8 cellular contexts compared by ENCODE assay signal in the genomic region with DNA sequence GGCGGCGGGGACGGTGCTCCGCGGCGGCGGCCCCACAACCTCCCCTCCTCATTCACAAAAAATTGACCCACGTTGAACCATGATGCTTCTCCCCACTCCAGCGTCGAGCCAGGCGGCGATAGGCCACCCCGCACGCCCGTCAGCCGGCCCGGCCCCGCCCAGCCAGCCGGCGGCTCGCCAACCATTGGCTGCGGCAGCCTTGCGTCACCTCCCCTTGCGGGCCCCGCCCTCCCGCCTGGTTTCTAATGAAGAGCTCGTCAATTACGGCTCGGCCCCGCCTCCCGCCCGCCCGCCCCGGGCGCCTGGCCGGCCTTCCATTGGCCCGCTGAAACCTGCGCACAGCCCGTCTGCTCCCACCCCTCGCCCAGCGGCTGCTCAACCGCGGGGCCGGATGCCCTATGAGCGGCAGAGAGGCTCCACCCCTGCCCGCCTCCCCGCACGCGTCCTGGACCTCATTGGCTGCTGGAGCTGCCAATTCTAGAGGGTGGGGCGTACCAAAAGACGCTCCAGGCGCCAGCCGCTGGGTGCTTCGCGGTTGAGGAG. TPM values are rescaled to one million over a fixed set of nuclear protein-coding genes. Genes with fewer than 3 reads are reported as not detected.
DNase-seq lines count a peak whose midpoint lies in the region; ATAC-seq and TF ChIP-seq lines count a peak whose summit lies in the region.

A gene (minus strand): TSS at position 114 of the 543 bp plus-strand sequence. CDS start 48,321 bp downstream, outside the sequence.

- H3K9me3 ChIP-seq in neutrophil, result no peaks in the 10 kb centered on the region

- DNase-seq in GM03348 (ENCODE audit: low spot score) (peak; percentile 100), NCI-H1092 treated with DMSO at 0.1 percent for 48 hours (lab: John Stamatoyannopoulos, UW) (peak; percentile 96), SKM-1 (lab: John Stamatoyannopoulos, UW; ENCODE audit: unreplicated experiment) (peak; percentile 90), germinal center (ENCODE audit: low spot score) (peak; percentile 99)

- peak within 1 kb of the TSS; percentile 89 to 100 for H3K4me3 ChIP-seq in neutrophil (ENCODE audit: low read depth in 1 of 2, low read length in 1 of 2)

- no peaks in the 10 kb centered on the region for H3K9me3 Mint-ChIP-seq in activated naive CD4-positive, alpha-beta T cell treated with anti-CD3 and anti-CD28 coated beads, Interleukin-2, amount 50 U/mL, for 24 hours

- H3K27ac ChIP-seq in neutrophil, result peak within 1 kb of the TSS; percentile 97

- peak; percentile 44 for TF ChIP-seq CTCF in neutrophil (IDR thresholded peaks at IDR 0.05)
- TF ChIP-seq CTCF in subcutaneous adipose tissue (IDR thresholded peaks at IDR 0.05; ENCODE audit: low read depth), result no peak

- peak within 1 kb of the TSS; percentile 99 for H3K27ac Mint-ChIP-seq in activated naive CD4-positive, alpha-beta T cell treated with anti-CD3 and anti-CD28 coated beads, Interleukin-2, amount 50 U/mL, for 24 hours

- no peaks in the 10 kb centered on the region for H3K27me3 Mint-ChIP-seq in activated naive CD4-positive, alpha-beta T cell treated with anti-CD3 and anti-CD28 coated beads, Interleukin-2, amount 50 U/mL, for 24 hours

- H3K36me3 Mint-ChIP-seq in activated naive CD4-positive, alpha-beta T cell treated with anti-CD3 and anti-CD28 coated beads, Interleukin-2, amount 50 U/mL, for 24 hours, result no peaks in the 10 kb centered on the region

- no peaks in the 10 kb centered on the region for H3K27me3 ChIP-seq in neutrophil

- peak; percentile 88 for ATAC-seq in HG02623 (IDR thresholded peaks at IDR 0.05; ENCODE audit: unreplicated experiment)

- no peaks in the 10 kb centered on the region for H3K36me3 ChIP-seq in neutrophil

- peaks cover 21 to 28% of the 10 kb centered on the region in 2 experiments for H3K4me1 ChIP-seq in neutrophil (ENCODE audit: control insufficient read depth in 1 of 2, insufficient read depth in 1 of 2, low read depth in 1 of 2, low read length in 1 of 2)

- peak within 1 kb of the TSS; percentile 94 for H3K4me3 Mint-ChIP-seq in activated naive CD4-positive, alpha-beta T cell treated with anti-CD3 and anti-CD28 coated beads, Interleukin-2, amount 50 U/mL, for 24 hours

- H3K4me1 Mint-ChIP-seq in activated naive CD4-positive, alpha-beta T cell treated with anti-CD3 and anti-CD28 coated beads, Interleukin-2, amount 50 U/mL, for 24 hours, result peaks cover 48% of the 10 kb centered on the region

RNA-seq across cellular contexts. Expression of the gene that starts here (rescaled TPM):
- total RNA-seq in subcutaneous adipose tissue, result 10 to 100 TPM; 24.8 to 82.9 (median 41.3) TPM

Comparison
In these comparisons a context has a peak if more than half of its experiments do, and no peak if none do; other contexts are left out.
1. Peak in every context shown above with its lines: DNase-seq, ATAC-seq, H3K4me3 ChIP-seq and H3K27ac ChIP-seq.